ENCODE assay signal across 11 cellular contexts in the genomic region with DNA sequence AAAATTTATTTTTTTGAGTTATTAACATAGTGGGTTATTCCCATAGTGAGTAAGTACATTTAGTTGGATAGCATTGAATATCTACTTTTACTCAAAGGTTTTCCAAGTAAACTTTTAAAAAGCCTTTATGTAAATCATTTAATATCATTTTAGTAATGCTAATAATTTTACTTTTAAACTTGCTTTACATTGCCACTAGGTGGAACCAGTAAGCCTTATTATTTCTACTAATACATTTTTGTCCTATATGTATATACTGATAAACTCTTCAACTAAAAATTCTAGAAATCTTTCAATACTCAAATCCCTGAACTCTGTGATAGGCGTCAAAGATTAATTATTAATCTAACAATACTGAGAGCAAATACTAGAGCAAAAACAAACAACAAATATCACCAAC.
DNase-seq lines count a peak whose midpoint lies in the region; ATAC-seq and TF ChIP-seq lines count a peak whose summit lies in the region.
"Had no signal": no experiment of that assay in that cellular context is flagged by ENCODE, and none has a peak within 500 bp of the region (broad histone marks: within the 10 kb centered on the region; RNA-seq: fewer than 3 reads in every experiment).

No MANE protein-coding gene starts in this region.

- H3K27me3 ChIP-seq in AG04450 (ENCODE audit: control insufficient read depth, insufficient read depth, low read length) (no peaks in the 10 kb centered on the region), HCT116 (ENCODE audit: insufficient read depth, low read length) (no peaks in the 10 kb centered on the region), H7 (ENCODE audit: control insufficient read depth, insufficient read depth, low read length) (no peaks in the 10 kb centered on the region)

- TF ChIP-seq CTCF in AG04450 (IDR thresholded peaks at IDR 0.05; ENCODE audit: low read depth, low read length) (peak; percentile 50), HCT116 (IDR thresholded peaks at IDR 0.05 in 2 of 3, conservative IDR thresholded peaks at IDR 0.05 in 1 of 3; ENCODE audit: borderline replicate concordance in 1 of 3, insufficient read depth in 1 of 3, low read depth in 2 of 3, low read length in 2 of 3) (peak; percentile 16 to 54 (median 23); a peak in 5 of 6 replicates)

- no peaks in the 10 kb centered on the region for H3K36me3 ChIP-seq in HCT116 (ENCODE audit: control insufficient read depth in 1 of 2, insufficient read depth in 2 of 2, low read length in 2 of 2)
- no peaks in the 10 kb centered on the region for H3K36me3 ChIP-seq in H7 (replicated peaks; ENCODE audit: control insufficient read depth, insufficient read depth, low read length)

- H3K9ac ChIP-seq in HCT116 (ENCODE audit: low read length) = no peak overlapping the region

- no peaks in the 10 kb centered on the region for H4K20me1 ChIP-seq in HCT116 (ENCODE audit: insufficient read depth)

- no peak overlapping the region for H3K4me3 ChIP-seq in AG04450 (ENCODE audit: low read depth, low read length)
- no peak overlapping the region for H3K4me3 ChIP-seq in HCT116 (replicated peaks in 1 of 2; ENCODE audit: low read depth in 1 of 2, low read length in 2 of 2)
- H3K4me3 ChIP-seq in H7 (ENCODE audit: insufficient read depth, low read depth, low read length) = no peak overlapping the region

- H3K4me2 ChIP-seq in HCT116 (ENCODE audit: low read length) = no peak overlapping the region

- no peaks in the 10 kb centered on the region for H3K36me3 Mint-ChIP-seq in T-helper 17 cell (ENCODE audit: low read depth)

- no peaks in the 10 kb centered on the region for H3K4me1 Mint-ChIP-seq in T-helper 17 cell

- H3K9me2 ChIP-seq in HCT116 (ENCODE audit: insufficient read depth) = no peaks in the 10 kb centered on the region

- no peak for TF ChIP-seq POLR2A in HCT116 (IDR thresholded peaks at IDR 0.05; ENCODE audit: borderline replicate concordance, extremely low read depth, insufficient read depth, insufficient read length)

- ATAC-seq in HCT116 (no peak), T-helper 17 cell (no peak), HG02798 (IDR thresholded peaks at IDR 0.05; ENCODE audit: poor library complexity, unreplicated experiment) (no peak)
- ATAC-seq: left lobe of liver, Panc1 had no signal

- DNase-seq in AG04450 (ENCODE audit: low read depth, low spot score) (no peak), HCT116 (ENCODE audit: low read depth, low spot score) (peak; percentile 18), SK-MEL-5 (ENCODE audit: low read depth, low spot score) (peak; percentile 57), glomerular endothelial cell (ENCODE audit: extremely low read depth, low read depth, low spot score) (peak; percentile 2), T-helper 17 cell (no peak), H7 (no peak), DMS79 (lab: John Stamatoyannopoulos, UW) (no peak)
- DNase-seq: activated effector memory CD4-positive, alpha-beta T cell treated with Interleukin-2 at 50 U/mL for 16 hours had no signal

- H3K79me2 ChIP-seq in HCT116 (ENCODE audit: insufficient read depth, low read length) = no peaks in the 10 kb centered on the region

- no peak overlapping the region for H3K27ac Mint-ChIP-seq in T-helper 17 cell

- RAD21 ChIA-PET in HCT116 (lab: Charles Lee; ENCODE audit: low non-redundant PET in 1 of 2, low total read pairs in 2 of 2, uncharacterized antibody in 2 of 2, unreplicated experiment in 2 of 2) = no interaction called here

- intact Hi-C loops in HCT116 (cut with micrococcal nuclease) = loop anchor here (5.0 kb wide), 1 partner anchor 1942 kb away; no protein-coding TSS in a partner anchor

- BruUV-seq in HCT116 (replicated peaks; lab: Mats Ljungman, UMichigan) = no TSS peak

- H3K4me3 Mint-ChIP-seq in T-helper 17 cell = no peak overlapping the region

- no peaks in the 10 kb centered on the region for H3K4me1 ChIP-seq in HCT116 (ENCODE audit: control insufficient read depth in 1 of 2, insufficient read depth in 2 of 2, low read length in 2 of 2)

- in situ Hi-C loops in SK-MEL-5 (cut with HindIII; ENCODE audit: low pct_unique_long_range_greater_than_20kb, low sequenced_read_pairs) = no loop called here

- no peaks in the 10 kb centered on the region for H3K27me3 Mint-ChIP-seq in T-helper 17 cell

- no peak overlapping the region for H2AFZ ChIP-seq in HCT116 (ENCODE audit: low read depth, low read length, poor library complexity, severe bottlenecking)

- H3K9me3 ChIP-seq in AG04450 (ENCODE audit: control insufficient read depth, insufficient read depth, low read length) (peaks cover 2% of the 10 kb centered on the region; the same call in 1 of the 2 replicates), HCT116 (ENCODE audit: control insufficient read depth in 1 of 2, insufficient read depth in 1 of 2, low read depth in 1 of 2, low read length in 2 of 2) (no peaks in the 10 kb centered on the region), T-helper 17 cell (ENCODE audit: control insufficient read depth, low read length, poor library complexity, severe bottlenecking) (no peaks in the 10 kb centered on the region)

- POLR2A ChIA-PET in AG04450 (lab: Yijun Ruan, JAX) = no interaction called here
- POLR2A ChIA-PET in HCT116 (lab: Charles Lee) = no interaction called here

- CTCF ChIA-PET in AG04450 (lab: Charles Lee) (interaction anchor here (0.6 to 0.8 kb wide), 2 partner anchors 9 to 221 kb away, joined by 3 to 4 read pairs; no protein-coding TSS in a partner anchor), HCT116 (lab: Charles Lee) (no interaction called here)

- peak; percentile 52 for TF ChIP-seq RAD21 in HCT116 (IDR thresholded peaks at IDR 0.05; ENCODE audit: low read depth)

- H3K27ac ChIP-seq in AG04450 (ENCODE audit: low read depth, low read length) (no peak overlapping the region), HCT116 (ENCODE audit: low read depth, low read length) (no peak overlapping the region)

TF ChIP-seq in HCT116, 20 proteins besides CTCF, POLR2A, EP300 and RAD21:
- TF ChIP-seq SP1 (IDR thresholded peaks at IDR 0.05; ENCODE audit: low read depth) = no peak
- TF ChIP-seq TCF7L2 (IDR thresholded peaks at IDR 0.05; ENCODE audit: borderline replicate concordance, extremely low read depth, insufficient read depth, insufficient read length) = no peak
- TF ChIP-seq EZH2phosphoT487 (IDR thresholded peaks at IDR 0.05; ENCODE audit: borderline replicate concordance) = no peak
- no peak for TF ChIP-seq YY1 (IDR thresholded peaks at IDR 0.05; ENCODE audit: extremely low read depth, insufficient replicate concordance, low read depth, low read length)
- TF ChIP-seq, protein P1, sequence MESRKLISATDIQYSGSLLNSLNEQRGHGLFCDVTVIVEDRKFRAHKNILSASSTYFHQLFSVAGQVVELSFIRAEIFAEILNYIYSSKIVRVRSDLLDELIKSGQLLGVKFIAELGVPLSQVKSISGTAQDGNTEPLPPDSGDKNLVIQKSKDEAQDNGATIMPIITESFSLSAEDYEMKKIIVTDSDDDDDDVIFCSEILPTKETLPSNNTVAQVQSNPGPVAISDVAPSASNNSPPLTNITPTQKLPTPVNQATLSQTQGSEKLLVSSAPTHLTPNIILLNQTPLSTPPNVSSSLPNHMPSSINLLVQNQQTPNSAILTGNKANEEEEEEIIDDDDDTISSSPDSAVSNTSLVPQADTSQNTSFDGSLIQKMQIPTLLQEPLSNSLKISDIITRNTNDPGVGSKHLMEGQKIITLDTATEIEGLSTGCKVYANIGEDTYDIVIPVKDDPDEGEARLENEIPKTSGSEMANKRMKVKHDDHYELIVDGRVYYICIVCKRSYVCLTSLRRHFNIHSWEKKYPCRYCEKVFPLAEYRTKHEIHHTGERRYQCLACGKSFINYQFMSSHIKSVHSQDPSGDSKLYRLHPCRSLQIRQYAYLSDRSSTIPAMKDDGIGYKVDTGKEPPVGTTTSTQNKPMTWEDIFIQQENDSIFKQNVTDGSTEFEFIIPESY (IDR thresholded peaks at IDR 0.05; ENCODE audit: extremely low read depth, insufficient replicate concordance, low read length) = no peak
- no peak for TF ChIP-seq CBX3 (IDR thresholded peaks at IDR 0.05; ENCODE audit: low read depth)
- TF ChIP-seq CEBPB (IDR thresholded peaks at IDR 0.05; ENCODE audit: low read depth) = no peak
- no peak for TF ChIP-seq FOSL1 (IDR thresholded peaks at IDR 0.05; ENCODE audit: low read depth)
- TF ChIP-seq SRF (IDR thresholded peaks at IDR 0.05; ENCODE audit: low read depth) = no peak
- no peak for TF ChIP-seq ZNF274 (IDR thresholded peaks at IDR 0.05; ENCODE audit: low read depth, low read length)

Comparison
In these comparisons a context has a peak if more than half of its experiments do, and no peak if none do; other contexts are left out.
1. DNase-seq: peak in HCT116 (single experiment), SK-MEL-5 (single experiment) and glomerular endothelial cell (single experiment); none in AG04450 (single experiment), T-helper 17 cell (0 of 3), H7 (single experiment) and DMS79 (single experiment).